26 cellular contexts compared by ENCODE assay signal in the genomic region with DNA sequence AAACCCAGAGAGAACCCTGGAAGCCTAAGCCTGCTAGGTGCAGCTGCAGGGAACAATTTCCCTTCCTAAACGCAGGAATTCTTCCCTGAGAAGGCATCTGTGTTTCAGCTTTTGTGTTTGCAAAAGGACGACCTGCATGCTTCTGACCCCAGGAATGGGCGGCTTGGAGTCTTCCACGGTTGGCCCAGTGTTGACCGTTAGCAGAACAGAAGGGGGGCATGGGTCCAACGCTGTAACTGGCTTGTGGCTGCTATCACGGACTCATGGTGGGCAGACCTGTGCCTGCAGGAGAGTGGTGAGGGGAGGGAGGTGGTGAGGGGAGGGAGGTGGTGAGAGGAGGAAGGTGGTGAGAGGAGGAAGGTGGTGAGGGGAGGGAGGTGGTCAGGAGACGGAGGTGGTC.
"Had no signal": no experiment of that assay in that cellular context is flagged by ENCODE, and none has a peak within 500 bp of the region (broad histone marks: within the 10 kb centered on the region; RNA-seq: fewer than 3 reads in every experiment).

No MANE protein-coding gene starts in this region.

- H3K4me1 ChIP-seq: esophagus squamous epithelium, gastrocnemius medialis, heart right ventricle, left lung, lower lobe of right lung had no signal

- H3K4me3 Mint-ChIP-seq: dendritic cell treated with granulocyte-macrophage colony-stimulating factor and Interleukin-4, amounts not matched to agents 40 ng/mL and 50 ng/mL, for 4 days; effector memory CD8-positive, alpha-beta T cell; endodermal cell; mesothelial cell of epicardium had no signal

- H3K27ac ChIP-seq: epithelial cell of prostate, esophagus squamous epithelium, gastrocnemius medialis, heart right ventricle, left lung, lower lobe of right lung had no signal

- H3K4me3 ChIP-seq: esophagus squamous epithelium, gastrocnemius medialis, heart right ventricle, left lung, lower lobe of right lung, mucosa of descending colon had no signal

- H3K27ac Mint-ChIP-seq: dendritic cell treated with granulocyte-macrophage colony-stimulating factor and Interleukin-4, amounts not matched to agents 40 ng/mL and 50 ng/mL, for 4 days; effector memory CD8-positive, alpha-beta T cell; endodermal cell; mesothelial cell of epicardium had no signal

- H3K9me3 Mint-ChIP-seq: dendritic cell treated with granulocyte-macrophage colony-stimulating factor and Interleukin-4, amounts not matched to agents 40 ng/mL and 50 ng/mL, for 4 days; mesothelial cell of epicardium had no signal

- H3K27me3 Mint-ChIP-seq: dendritic cell treated with granulocyte-macrophage colony-stimulating factor and Interleukin-4, amounts not matched to agents 40 ng/mL and 50 ng/mL, for 4 days had no signal

- H3K9me3 ChIP-seq: esophagus squamous epithelium, gastrocnemius medialis, heart right ventricle, left lung, lower lobe of right lung, mucosa of descending colon had no signal

- FAIRE-seq: colon, endometrium, islet of Langerhans, keratinocyte had no signal

- H3K27me3 ChIP-seq: gastrocnemius medialis had no signal

- H3K36me3 ChIP-seq: esophagus squamous epithelium, gastrocnemius medialis, heart right ventricle, left lung, lower lobe of right lung had no signal

- DNase-seq: cortex of kidney; effector CD8-positive, alpha-beta T cell; effector memory CD8-positive, alpha-beta T cell; endodermal cell; erythroblast; esophagus squamous epithelium; foreskin fibroblast; foreskin melanocyte; gastrocnemius medialis; glutamatergic neuron; head of caudate nucleus; heart right ventricle; hippocampal formation; left cardiac atrium; left ventricle myocardium superior; lower lobe of right lung; mesenchymal stem cell; mucosa of descending colon had no signal

- H3K36me3 Mint-ChIP-seq: mesothelial cell of epicardium had no signal
